ENCODE assay signal across 23 cellular contexts in the genomic region with DNA sequence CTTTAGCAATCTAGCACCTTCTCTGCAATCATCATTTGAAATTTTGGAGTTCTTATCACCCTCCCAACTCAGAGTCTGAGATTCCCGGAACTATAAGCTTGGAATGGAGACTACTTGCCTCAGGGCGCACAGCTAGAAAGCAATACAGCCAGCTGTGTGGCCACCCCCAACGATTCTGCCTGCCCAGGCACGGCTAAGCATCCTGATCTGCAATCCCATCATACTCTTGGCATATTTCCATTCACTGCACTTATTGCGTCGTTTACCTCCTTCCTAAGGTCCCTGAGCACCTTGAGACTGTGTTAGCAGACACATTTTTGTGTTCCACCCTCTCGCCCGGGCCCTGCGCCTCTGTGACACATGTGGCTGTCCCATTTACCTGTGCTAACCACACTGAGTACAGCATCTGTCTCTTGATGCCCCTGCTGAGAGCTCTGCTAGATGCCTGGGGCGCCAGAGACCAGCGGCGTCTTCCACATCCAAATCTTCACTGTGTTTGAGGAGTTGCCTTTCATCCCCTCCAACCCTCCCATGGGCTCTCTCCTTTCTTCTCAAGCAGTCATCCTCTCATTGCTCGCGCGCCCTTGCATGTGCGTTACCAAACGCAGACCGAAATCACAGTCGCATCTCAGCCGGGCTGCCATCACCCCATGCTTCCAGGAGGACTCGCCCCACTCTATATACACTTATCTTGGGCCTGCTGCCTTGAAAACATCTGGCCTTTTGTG. TPM values are rescaled to one million over a fixed set of nuclear protein-coding genes. Genes with fewer than 3 reads are reported as not detected.
DNase-seq lines count a peak whose midpoint lies in the region; FAIRE-seq and TF ChIP-seq lines count a peak whose summit lies in the region.
"Had no signal": no experiment of that assay in that cellular context is flagged by ENCODE, and none has a peak within 500 bp of the region (broad histone marks: within the 10 kb centered on the region; RNA-seq: fewer than 3 reads in every experiment).

No MANE protein-coding gene starts in this region.

- no peaks in the 10 kb centered on the region for H3K4me1 Mint-ChIP-seq in CD8-positive, alpha-beta memory T cell
- H3K4me1 Mint-ChIP-seq: activated CD4-positive, alpha-beta T cell treated with anti-CD3 and anti-CD28 coated beads, Interleukin-2, amount 10 ng/mL, durations not matched to agents 24 days and 14 days; naive thymus-derived CD8-positive, alpha-beta T cell had no signal

- H3K4me2 ChIP-seq in keratinocyte (ENCODE audit: control insufficient read depth, extremely low read depth, insufficient read depth, low read depth, low read length), result peak overlapping the region; percentile 86
- H3K4me2 ChIP-seq: BLaER1 treated with 17β-estradiol and CSF1 and Interleukin-3, amounts not matched to agents 10 nM and 100 nM had no signal

- no peak for TF ChIP-seq CTCF in keratinocyte (optimal IDR thresholded peaks at IDR 0.05 in 1 of 3, IDR thresholded peaks at IDR 0.05 in 1 of 3, conservative IDR thresholded peaks at IDR 0.05 in 1 of 3; ENCODE audit: extremely low read depth in 1 of 3, insufficient read depth in 2 of 3, low read length in 3 of 3)
- TF ChIP-seq CTCF in suprapubic skin (IDR thresholded peaks at IDR 0.05), result no peak
- no peak for TF ChIP-seq CTCF in GM20000 (IDR thresholded peaks at IDR 0.05; ENCODE audit: extremely low read depth, missing control alignments)

- peaks cover 2% of the 10 kb centered on the region for H3K9me1 ChIP-seq in keratinocyte (ENCODE audit: control insufficient read depth, extremely low read depth, insufficient read depth, low read length)

- no peaks in the 10 kb centered on the region for H3K27me3 ChIP-seq in keratinocyte (ENCODE audit: control insufficient read depth, extremely low read depth, insufficient read depth, low read length)
- H3K27me3 ChIP-seq in suprapubic skin, result no peaks in the 10 kb centered on the region
- H3K27me3 ChIP-seq in CD8-positive, alpha-beta memory T cell (ENCODE audit: insufficient read depth, low read length, poor library complexity, severe bottlenecking), result no peaks in the 10 kb centered on the region
- H3K27me3 ChIP-seq: BLaER1 treated with 17β-estradiol and CSF1 and Interleukin-3, amounts not matched to agents 10 nM and 100 nM; upper lobe of left lung had no signal

- H3K9me3 Mint-ChIP-seq in CD8-positive, alpha-beta memory T cell, result no peaks in the 10 kb centered on the region
- H3K9me3 Mint-ChIP-seq: activated CD4-positive, alpha-beta T cell treated with anti-CD3 and anti-CD28 coated beads, Interleukin-2, amount 10 ng/mL, durations not matched to agents 24 days and 14 days; activated naive CD4-positive, alpha-beta T cell treated with anti-CD3 and anti-CD28 coated beads for 36 hours; dendritic cell treated with granulocyte-macrophage colony-stimulating factor and Interleukin-4, amounts not matched to agents 40 ng/mL and 50 ng/mL, for 4 days; naive thymus-derived CD8-positive, alpha-beta T cell had no signal

- no peaks in the 10 kb centered on the region for H3K27me3 Mint-ChIP-seq in CD8-positive, alpha-beta memory T cell
- H3K27me3 Mint-ChIP-seq: activated CD4-positive, alpha-beta T cell treated with anti-CD3 and anti-CD28 coated beads, Interleukin-2, amount 10 ng/mL, durations not matched to agents 24 days and 14 days; dendritic cell treated with granulocyte-macrophage colony-stimulating factor and Interleukin-4, amounts not matched to agents 40 ng/mL and 50 ng/mL, for 4 days; naive thymus-derived CD8-positive, alpha-beta T cell had no signal

- H3K36me3 Mint-ChIP-seq in CD8-positive, alpha-beta memory T cell, result peaks cover 0 to 26% (median 5%) of the 10 kb centered on the region in 3 donors

- H3K4me1 ChIP-seq in keratinocyte (ENCODE audit: control insufficient read depth, extremely low read depth, insufficient read depth, low read length) (peaks cover 23% of the 10 kb centered on the region), suprapubic skin (peaks cover 28% of the 10 kb centered on the region)
- no peaks in the 10 kb centered on the region for H3K4me1 ChIP-seq in CD8-positive, alpha-beta memory T cell (ENCODE audit: insufficient read depth, low read length)
- H3K4me1 ChIP-seq: upper lobe of left lung had no signal

- WGBS in suprapubic skin, result 52% methylated on average over 21 of the region's 21 CpGs

- H3K36me3 ChIP-seq in SK-N-MC (ENCODE audit: insufficient read depth, low read length) (no peaks in the 10 kb centered on the region; the same call in 1 of the 2 replicates), keratinocyte (ENCODE audit: control insufficient read depth in 2 of 2, extremely low read depth in 1 of 2, insufficient read depth in 2 of 2, low read length in 2 of 2) (peaks cover 5 to 15% of the 10 kb centered on the region in 2 experiments), suprapubic skin (peaks cover 28% of the 10 kb centered on the region)
- H3K36me3 ChIP-seq in CD8-positive, alpha-beta memory T cell (ENCODE audit: insufficient read depth, low read length), result no peaks in the 10 kb centered on the region

- CTCF ChIA-PET in CD8-positive, alpha-beta memory T cell (lab: Charles Lee), result interaction anchor here (1.9 kb wide), 1 partner anchor 23 kb away, joined by 6 read pairs; the partner anchor contains the start of genes C1orf50 and P3H1

- no peaks in the 10 kb centered on the region for H4K20me1 ChIP-seq in keratinocyte (ENCODE audit: control insufficient read depth, extremely low read depth, insufficient read depth, low read length)

- no peak overlapping the region for H3K4me3 Mint-ChIP-seq in CD8-positive, alpha-beta memory T cell
- H3K4me3 Mint-ChIP-seq: activated CD4-positive, alpha-beta T cell treated with anti-CD3 and anti-CD28 coated beads, Interleukin-2, amount 10 ng/mL, durations not matched to agents 24 days and 14 days; activated naive CD4-positive, alpha-beta T cell treated with anti-CD3 and anti-CD28 coated beads for 36 hours; dendritic cell treated with granulocyte-macrophage colony-stimulating factor and Interleukin-4, amounts not matched to agents 40 ng/mL and 50 ng/mL, for 4 days; naive thymus-derived CD8-positive, alpha-beta T cell had no signal

- H3K27ac ChIP-seq in SK-N-MC (peak overlapping the region; percentile 43; the same call in 1 of the 2 replicates), keratinocyte (ENCODE audit: control insufficient read depth, insufficient read depth, low read length) (peak overlapping the region; percentile 93), suprapubic skin (peak overlapping the region; percentile 58)
- no peak overlapping the region for H3K27ac ChIP-seq in CD8-positive, alpha-beta memory T cell (ENCODE audit: low read depth, low read length)
- H3K27ac ChIP-seq: BLaER1 treated with 17β-estradiol and CSF1 and Interleukin-3, amounts not matched to agents 10 nM and 100 nM; upper lobe of left lung had no signal

- FAIRE-seq in keratinocyte (lab: Jason Lieb, UNC), result peak; percentile 99

- no peak for TF ChIP-seq EP300 in suprapubic skin (IDR thresholded peaks at IDR 0.05)

- peak overlapping the region in 1 of 8 donors; percentile 57 for H3K27ac Mint-ChIP-seq in CD8-positive, alpha-beta memory T cell
- H3K27ac Mint-ChIP-seq: activated CD4-positive, alpha-beta T cell treated with anti-CD3 and anti-CD28 coated beads, Interleukin-2, amount 10 ng/mL, durations not matched to agents 24 days and 14 days; activated naive CD4-positive, alpha-beta T cell treated with anti-CD3 and anti-CD28 coated beads for 36 hours; dendritic cell treated with granulocyte-macrophage colony-stimulating factor and Interleukin-4, amounts not matched to agents 40 ng/mL and 50 ng/mL, for 4 days had no signal

- dilution Hi-C loops in keratinocyte (cut with MboI; ENCODE audit: extremely low pct_ligation_motif_present, low sequenced_read_pairs), result no loop called here

- H3K4me3 ChIP-seq in SK-N-MC (no peak overlapping the region), keratinocyte (ENCODE audit: control insufficient read depth in 2 of 3, extremely low read depth in 1 of 3, insufficient read depth in 2 of 3, low read depth in 1 of 3, low read length in 3 of 3) (peak overlapping the region in 2 of 3 experiments; percentile 14 to 47), suprapubic skin (no peak overlapping the region)
- no peak overlapping the region for H3K4me3 ChIP-seq in CD8-positive, alpha-beta memory T cell (ENCODE audit: low read length)
- H3K4me3 ChIP-seq: BLaER1 treated with 17β-estradiol and CSF1 and Interleukin-3, amounts not matched to agents 10 nM and 100 nM; upper lobe of left lung had no signal

- H3K9ac ChIP-seq in SK-N-MC (ENCODE audit: insufficient read length) (no peak overlapping the region), keratinocyte (ENCODE audit: control insufficient read depth, extremely low read depth, insufficient read depth, low read length) (peak overlapping the region; percentile 65)
- H3K9ac ChIP-seq: BLaER1 treated with 17β-estradiol and CSF1 and Interleukin-3, amounts not matched to agents 10 nM and 100 nM had no signal

- H3K9me3 ChIP-seq in SK-N-MC (ENCODE audit: low read depth, low read length) (no peaks in the 10 kb centered on the region), keratinocyte (ENCODE audit: control insufficient read depth, low read depth, low read length) (no peaks in the 10 kb centered on the region), suprapubic skin (no peaks in the 10 kb centered on the region)
- no peaks in the 10 kb centered on the region for H3K9me3 ChIP-seq in CD8-positive, alpha-beta memory T cell (ENCODE audit: low read length)
- H3K9me3 ChIP-seq: BLaER1 treated with 17β-estradiol and CSF1 and Interleukin-3, amounts not matched to agents 10 nM and 100 nM; upper lobe of left lung had no signal

- no peaks in the 10 kb centered on the region for H3K79me2 ChIP-seq in keratinocyte (ENCODE audit: control insufficient read depth, insufficient read depth, low read length)

- H2AFZ ChIP-seq in keratinocyte (ENCODE audit: control insufficient read depth, low read length), result peak overlapping the region; percentile 82

- TF ChIP-seq POLR2A in suprapubic skin (IDR thresholded peaks at IDR 0.05), result no peak

- DNase-seq in NCI-H2081 (lab: John Stamatoyannopoulos, UW) (peak; percentile 8 to 35), NCI-H2081 treated with DMSO at 0.1 percent for 48 hours (lab: John Stamatoyannopoulos, UW) (no peak), SK-N-MC (ENCODE audit: low read depth, low spot score) (no peak), keratinocyte (ENCODE audit: low read depth, low spot score) (peak; percentile 97), suprapubic skin (ENCODE audit: low spot score in 2 of 2) (peak in 1 of 2 donors; percentile 72), AML-193 (lab: John Stamatoyannopoulos, UW) (no peak), GM20000 (ENCODE audit: low spot score) (no peak)
- DNase-seq in CD8-positive, alpha-beta memory T cell, result no peak
- DNase-seq: activated CD4-positive, alpha-beta T cell treated with anti-CD3 and anti-CD28 coated beads, Interleukin-2, amount 10 ng/mL, durations not matched to agents 24 days and 14 days; activated CD8-positive, alpha-beta memory T cell treated with anti-CD3 and anti-CD28 coated beads, Interleukin-2, amount 50 U/mL, for 48 hours; activated naive CD4-positive, alpha-beta T cell treated with anti-CD3 and anti-CD28 coated beads for 36 hours; erythroblast; naive thymus-derived CD8-positive, alpha-beta T cell; NCI-H1694; NCI-H524; OCI-M1; stimulated activated CD4-positive, alpha-beta T cell treated with anti-CD3 and anti-CD28 coated beads, Interleukin-15, amount 100 ng/mL, for 24 hours; stimulated activated naive CD4-positive, alpha-beta T cell treated with Interleukin-2 at 50 U/mL for 16 hours; upper lobe of left lung had no signal

- POLR2A ChIA-PET in CD8-positive, alpha-beta memory T cell (lab: Charles Lee), result no interaction called here

RNA-seq across cellular contexts. Expression of gene CLDN19, which starts 3.4 kb away (rescaled TPM):
- polyA plus RNA-seq in keratinocyte, result 0.06 TPM in 1 of 3 replicates, not detected in the others
- not detected for polyA plus RNA-seq in keratinocyte (2011; ENCODE audit: low read depth)
- polyA plus RNA-seq in keratinocyte (2011; cell fraction: cytosol; rRNA removed), result not detected in 2 replicates
- polyA plus RNA-seq in keratinocyte (2011; cell fraction: nucleus; rRNA removed), result not detected in 2 replicates
- not detected in 2 replicates for polyA plus RNA-seq in keratinocyte (2012; ENCODE audit: low replicate concordance)
- 0.07 TPM in 1 of 3 replicates, not detected in the others for polyA minus RNA-seq in keratinocyte
- polyA minus RNA-seq in keratinocyte (2011; cell fraction: cytosol; rRNA and poly(A)+ RNA removed), result not detected
- polyA minus RNA-seq in keratinocyte (2011; cell fraction: nucleus; rRNA and poly(A)+ RNA removed), result 0.16 TPM in 1 of 2 replicates, not detected in the other
- under 1 TPM in 3 of 4 donors, not detected in 1; 0.38 to 0.98 (median 0.44) TPM for total RNA-seq in suprapubic skin
- total RNA-seq in CD8-positive, alpha-beta memory T cell, result not detected
- not detected for polyA plus RNA-seq in CD8-positive, alpha-beta memory T cell
- total RNA-seq: A172; activated CD4-positive, alpha-beta T cell treated with anti-CD3 and anti-CD28 coated beads, Interleukin-2, amount 10 ng/mL, durations not matched to agents 24 days and 14 days; activated naive CD4-positive, alpha-beta T cell treated with anti-CD3 and anti-CD28 coated beads for 36 hours; lung microvascular endothelial cell; naive thymus-derived CD8-positive, alpha-beta T cell; upper lobe of left lung had no signal
- polyA plus RNA-seq: naive thymus-derived CD8-positive, alpha-beta T cell had no signal

RNA-seq across cellular contexts. Expression of gene P3H1, which starts 23.4 kb away (rescaled TPM):
- polyA plus RNA-seq in keratinocyte, result 24.4 to 34.1 TPM (median 34.0 TPM) in 3 replicates
- 5.4 TPM for polyA plus RNA-seq in keratinocyte (2011; ENCODE audit: low read depth)
- polyA plus RNA-seq in keratinocyte (2011; cell fraction: cytosol; rRNA removed), result 11.8 and 17.2 TPM in 2 replicates
- polyA plus RNA-seq in keratinocyte (2011; cell fraction: nucleus; rRNA removed), result 72.1 and 80.9 TPM in 2 replicates
- 8.7 and 25.3 TPM in 2 replicates for polyA plus RNA-seq in keratinocyte (2012; ENCODE audit: low replicate concordance)
- polyA minus RNA-seq in keratinocyte, result 36.5 to 45.8 TPM (median 36.6 TPM) in 3 replicates
- polyA minus RNA-seq in keratinocyte (2011; cell fraction: cytosol; rRNA and poly(A)+ RNA removed), result 48.2 TPM
- polyA minus RNA-seq in keratinocyte (2011; cell fraction: nucleus; rRNA and poly(A)+ RNA removed), result 53.0 and 59.9 TPM in 2 replicates
- 10 to 100 TPM; 12.5 to 19.8 (median 16.1) TPM for total RNA-seq in suprapubic skin
- total RNA-seq in CD8-positive, alpha-beta memory T cell, result 10 to 100 TPM; 35.6 to 38.5 TPM
- polyA plus RNA-seq in CD8-positive, alpha-beta memory T cell, result 11.1 TPM

RNA-seq across cellular contexts. Expression of gene C1orf50, which starts 23.6 kb away (rescaled TPM):
- polyA plus RNA-seq in keratinocyte, result 6.1 to 9.8 TPM (median 9.6 TPM) in 3 replicates
- 1.3 TPM for polyA plus RNA-seq in keratinocyte (2011; ENCODE audit: low read depth)
- 6.9 and 13.6 TPM in 2 replicates for polyA plus RNA-seq in keratinocyte (2011; cell fraction: cytosol; rRNA removed)
- polyA plus RNA-seq in keratinocyte (2011; cell fraction: nucleus; rRNA removed), result 4.9 and 6.0 TPM in 2 replicates
- polyA plus RNA-seq in keratinocyte (2012; ENCODE audit: low replicate concordance), result 2.0 and 3.2 TPM in 2 replicates
- 0.33 to 4.0 TPM (median 2.7 TPM) in 3 replicates for polyA minus RNA-seq in keratinocyte
- polyA minus RNA-seq in keratinocyte (2011; cell fraction: cytosol; rRNA and poly(A)+ RNA removed), result 1.2 TPM
- 0.95 and 1.3 TPM in 2 replicates for polyA minus RNA-seq in keratinocyte (2011; cell fraction: nucleus; rRNA and poly(A)+ RNA removed)
- total RNA-seq in suprapubic skin, result 1 to 10 TPM; 2.2 to 7.6 (median 3.1) TPM
- total RNA-seq in CD8-positive, alpha-beta memory T cell, result 1 to 10 TPM; 5.4 to 8.7 TPM
- polyA plus RNA-seq in CD8-positive, alpha-beta memory T cell, result 3.5 TPM

RNA-seq across cellular contexts. Expression of gene TMEM269, which starts 41.3 kb away (rescaled TPM):
- polyA plus RNA-seq in keratinocyte, result 0.12 TPM in 1 of 3 replicates, not detected in the others
- polyA plus RNA-seq in keratinocyte (2011; ENCODE audit: low read depth), result 0.07 TPM
- polyA plus RNA-seq in keratinocyte (2011; cell fraction: cytosol; rRNA removed), result 0.02 TPM in 1 of 2 replicates, not detected in the other
- polyA plus RNA-seq in keratinocyte (2011; cell fraction: nucleus; rRNA removed), result 0.12 and 0.18 TPM in 2 replicates
- polyA plus RNA-seq in keratinocyte (2012; ENCODE audit: low replicate concordance), result 0.23 TPM in 1 of 2 replicates, not detected in the other
- polyA minus RNA-seq in keratinocyte, result not detected in 3 replicates
- polyA minus RNA-seq in keratinocyte (2011; cell fraction: cytosol; rRNA and poly(A)+ RNA removed), result not detected
- polyA minus RNA-seq in keratinocyte (2011; cell fraction: nucleus; rRNA and poly(A)+ RNA removed), result not detected in 2 replicates
- total RNA-seq in suprapubic skin, result under 1 TPM in 3 of 4 donors, not detected in 1; 0.11 to 0.17 (median 0.16) TPM
- total RNA-seq in CD8-positive, alpha-beta memory T cell, result under 1 TPM; 0.16 to 0.20 TPM
- polyA plus RNA-seq in CD8-positive, alpha-beta memory T cell, result not detected
- total RNA-seq: A172; activated CD4-positive, alpha-beta T cell treated with anti-CD3 and anti-CD28 coated beads, Interleukin-2, amount 10 ng/mL, durations not matched to agents 24 days and 14 days; lung microvascular endothelial cell had no signal

Comparison
In these comparisons a context has a peak if more than half of its experiments do, and no peak if none do; other contexts are left out.
1. DNase-seq: peak in NCI-H2081 (2 of 2) and keratinocyte (single experiment); none in NCI-H2081 treated with DMSO at 0.1 percent for 48 hours (single experiment), SK-N-MC (single experiment), CD8-positive, alpha-beta memory T cell (0 of 5), AML-193 (0 of 2) and GM20000 (single experiment).
2. H3K4me3 ChIP-seq: peak in keratinocyte (2 of 3); none in SK-N-MC (single experiment), suprapubic skin (single experiment) and CD8-positive, alpha-beta memory T cell (single experiment).